ENCODE assay signal across 11 cellular contexts in genomic region chr11:20754957-20755356, GRCh38.
DNase-seq lines count a peak whose midpoint lies in the region; ATAC-seq and TF ChIP-seq lines count a peak whose summit lies in the region.
"Had no signal": no experiment of that assay in that cellular context is flagged by ENCODE, and none has a peak within 500 bp of the region (broad histone marks: within the 10 kb centered on the region; RNA-seq: fewer than 3 reads in every experiment).

No MANE protein-coding gene starts in this region.

- H3K18ac ChIP-seq in mesendoderm (ENCODE audit: low read length): no peak overlapping the region

- no peak overlapping the region for H3K4me2 ChIP-seq in OCI-LY3 (ENCODE audit: low read length)
- H3K4me2 ChIP-seq in mesendoderm (ENCODE audit: low read length): no peak overlapping the region

- H3K27me3 ChIP-seq in HL-60 (ENCODE audit: insufficient read depth, poor library complexity, severe bottlenecking) (no peaks in the 10 kb centered on the region), OCI-LY3 (ENCODE audit: low read depth, low read length) (no peaks in the 10 kb centered on the region), mesendoderm (ENCODE audit: insufficient read depth, low read length, poor library complexity) (no peaks in the 10 kb centered on the region)
- H3K27me3 ChIP-seq: sigmoid colon, upper lobe of right lung had no signal

- no peak overlapping the region for H3K4ac ChIP-seq in mesendoderm (ENCODE audit: low read depth, low read length)

- no peaks in the 10 kb centered on the region for H3K79me2 ChIP-seq in OCI-LY3 (ENCODE audit: low read length)
- H3K79me2 ChIP-seq in mesendoderm (ENCODE audit: control insufficient read depth, insufficient read depth, low read length): no peaks in the 10 kb centered on the region

- H3K23ac ChIP-seq in mesendoderm (ENCODE audit: low read length): no peak overlapping the region

- DNase-seq in NCI-H510A treated with DMSO at 0.1 percent for 48 hours (lab: John Stamatoyannopoulos, UW) (peak; percentile 24), NCI-H510A (lab: John Stamatoyannopoulos, UW) (no peak), HL-60 (ENCODE audit: low read depth in 1 of 2, low spot score in 1 of 2) (peak; percentile 1 to 13), mesendoderm (peak; percentile 80), HuH-7.5 (ENCODE audit: low spot score) (no peak)
- DNase-seq: NCI-H446 treated with DMSO at 0.1 percent for 48 hours, sigmoid colon, upper lobe of right lung had no signal

- no peak overlapping the region for H2BK5ac ChIP-seq in mesendoderm (ENCODE audit: low read length)

- ATAC-seq in GM21786 (IDR thresholded peaks at IDR 0.05; ENCODE audit: unreplicated experiment) (no peak), HG03139 (IDR thresholded peaks at IDR 0.05; ENCODE audit: unreplicated experiment) (no peak)
- ATAC-seq: upper lobe of right lung had no signal

- no peaks in the 10 kb centered on the region for H4K20me1 ChIP-seq in OCI-LY3 (ENCODE audit: insufficient read depth, low read length)

- H2BK15ac ChIP-seq in mesendoderm (replicated peaks; ENCODE audit: low read depth): no peak overlapping the region

- no peak overlapping the region for H3K9ac ChIP-seq in OCI-LY3 (ENCODE audit: low read length)
- H3K9ac ChIP-seq in mesendoderm (ENCODE audit: low read length): no peak overlapping the region

- no peaks in the 10 kb centered on the region for H3K4me1 ChIP-seq in OCI-LY3 (ENCODE audit: low read length)
- no peaks in the 10 kb centered on the region for H3K4me1 ChIP-seq in mesendoderm (ENCODE audit: control insufficient read depth, low read depth, low read length)
- H3K4me1 ChIP-seq: sigmoid colon, upper lobe of right lung had no signal

- no peak overlapping the region for H3K56ac ChIP-seq in mesendoderm (ENCODE audit: low read length)

- WGBS in mesendoderm (ENCODE audit: extremely low coverage, insufficient coverage, low lambda C conversion rate): no CpG with 5 or more reads among the region's 6 CpGs

- no peak overlapping the region for H4K8ac ChIP-seq in mesendoderm (ENCODE audit: low read depth, low read length)

- H3K27ac ChIP-seq in HL-60 (replicated peaks) (no peak overlapping the region), OCI-LY3 (ENCODE audit: low read length) (no peak overlapping the region), mesendoderm (ENCODE audit: low read depth, low read length) (no peak overlapping the region)
- H3K27ac ChIP-seq: sigmoid colon, upper lobe of right lung had no signal

- H2AK5ac ChIP-seq in mesendoderm (ENCODE audit: low read length): no peak overlapping the region

- no peak overlapping the region for H4K5ac ChIP-seq in mesendoderm (ENCODE audit: low read length)

- H3K79me1 ChIP-seq in mesendoderm (ENCODE audit: low read length): no peaks in the 10 kb centered on the region

- no peak overlapping the region for H3K4me3 ChIP-seq in HL-60 (replicated peaks; ENCODE audit: insufficient read depth, low read length)
- H3K4me3 ChIP-seq in OCI-LY3 (ENCODE audit: low read length): no peak overlapping the region
- no peak overlapping the region for H3K4me3 ChIP-seq in mesendoderm (ENCODE audit: low read length)
- H3K4me3 ChIP-seq: sigmoid colon, upper lobe of right lung had no signal

- TF ChIP-seq CTCF in HL-60 (IDR thresholded peaks at IDR 0.05; ENCODE audit: insufficient read depth, low read length): no peak
- peak; percentile 50 for TF ChIP-seq CTCF in OCI-LY3 (IDR thresholded peaks at IDR 0.05; ENCODE audit: low read depth, low read length)

- H2BK120ac ChIP-seq in mesendoderm (ENCODE audit: low read depth, low read length): no peak overlapping the region

- H3K36me3 ChIP-seq in OCI-LY3 (replicated peaks; ENCODE audit: low read depth, low read length): no peaks in the 10 kb centered on the region
- H3K36me3 ChIP-seq in mesendoderm (ENCODE audit: control insufficient read depth, insufficient read depth, low read length): no peaks in the 10 kb centered on the region
- H3K36me3 ChIP-seq: sigmoid colon, upper lobe of right lung had no signal

- H2AFZ ChIP-seq in OCI-LY3 (ENCODE audit: low read depth, low read length): no peak overlapping the region

- H3K9me3 ChIP-seq in OCI-LY3 (ENCODE audit: insufficient read depth, low read length): no peaks in the 10 kb centered on the region
- H3K9me3 ChIP-seq: sigmoid colon, upper lobe of right lung had no signal

Comparison
In these comparisons a context has a peak if more than half of its experiments do, and no peak if none do; other contexts are left out.
1. DNase-seq: peak in NCI-H510A treated with DMSO at 0.1 percent for 48 hours (single experiment), HL-60 (2 of 2) and mesendoderm (single experiment); none in NCI-H510A (single experiment) and HuH-7.5 (single experiment).